In the genomic region with DNA sequence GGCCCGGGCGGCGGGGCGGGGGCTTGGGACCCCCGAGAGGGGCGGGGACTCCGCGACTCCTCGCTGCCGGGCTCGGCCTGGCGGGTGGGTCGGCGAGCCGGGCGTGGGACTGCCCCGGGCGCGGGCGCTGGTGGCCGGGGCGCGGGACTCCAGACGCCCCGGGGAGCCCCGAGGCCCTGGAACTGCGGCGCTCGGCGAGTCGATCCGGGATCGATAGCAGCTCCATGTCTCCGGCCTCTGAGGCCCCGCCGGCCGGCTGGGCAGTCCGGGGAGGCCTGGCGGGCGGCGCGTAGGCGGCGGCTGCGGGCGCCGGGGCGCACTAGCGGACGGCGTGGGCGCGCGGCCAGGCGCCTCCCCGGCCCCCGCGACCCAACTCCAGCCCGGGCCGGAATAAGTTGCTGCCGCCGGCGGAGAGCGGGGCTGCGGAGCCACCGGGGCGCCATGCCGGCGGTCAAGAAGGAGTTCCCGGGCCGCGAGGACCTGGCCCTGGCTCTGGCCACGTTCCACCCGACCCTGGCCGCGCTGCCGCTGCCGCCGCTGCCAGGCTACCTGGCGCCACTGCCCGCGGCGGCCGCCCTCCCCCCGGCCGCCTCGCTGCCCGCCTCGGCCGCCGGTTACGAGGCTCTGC, we compare ENCODE assay signal across 12 cellular contexts. TPM values are rescaled to one million over a fixed set of nuclear protein-coding genes. Genes with fewer than 3 reads are reported as not detected.
A peak's percentile ranks its signal among the peaks of the same experiment; 100 is the strongest.
DNase-seq lines count a peak whose midpoint lies in the region; TF ChIP-seq lines count a peak whose summit lies in the region.
"Had no signal": no experiment of that assay in that cellular context is flagged by ENCODE, and none has a peak within 500 bp of the region (broad histone marks: within the 10 kb centered on the region; RNA-seq: fewer than 3 reads in every experiment).

No MANE protein-coding gene starts in this region.

- H3K9me3 Mint-ChIP-seq in neural progenitor cell = no peaks in the 10 kb centered on the region
- H3K9me3 Mint-ChIP-seq: activated naive CD4-positive, alpha-beta T cell treated with anti-CD3 and anti-CD28 coated beads for 36 hours had no signal

- TF ChIP-seq CTCF in A673 (conservative IDR thresholded peaks at IDR 0.05; ENCODE audit: low read depth, low read length) (no peak), cardiac fibroblast (IDR thresholded peaks at IDR 0.05; ENCODE audit: low read depth, low read length) (no peak), neural progenitor cell (IDR thresholded peaks at IDR 0.05) (no peak)

- intact Hi-C loops in A673 (cut with micrococcal nuclease; ENCODE audit: unreplicated experiment) = no loop called here

- no peaks in the 10 kb centered on the region for H3K79me2 ChIP-seq in neural progenitor cell (ENCODE audit: low read depth)

- H3K4me3 Mint-ChIP-seq in neural progenitor cell = no peak overlapping the region

- no TSS peak for BruUV-seq in A673 (replicated peaks; lab: Mats Ljungman, UMichigan)

- POLR2A ChIA-PET in A673 (lab: Charles Lee; ENCODE audit: low non-redundant PET) = no interaction called here

- H3K27ac Mint-ChIP-seq in neural progenitor cell = no peak overlapping the region
- H3K27ac Mint-ChIP-seq: activated naive CD4-positive, alpha-beta T cell treated with anti-CD3 and anti-CD28 coated beads for 36 hours had no signal

- H3K36me3 ChIP-seq in A673 (ENCODE audit: insufficient read depth, low read length, poor library complexity, severe bottlenecking) = no peaks in the 10 kb centered on the region
- H3K36me3 ChIP-seq in HUES48 (ENCODE audit: control insufficient read depth, insufficient read depth, low read length) = no peaks in the 10 kb centered on the region
- no peaks in the 10 kb centered on the region for H3K36me3 ChIP-seq in neural progenitor cell

- H2AFZ ChIP-seq in neural progenitor cell (replicated peaks) = peak overlapping the region; percentile 55

- peaks cover 57% of the 10 kb centered on the region for H3K27me3 Mint-ChIP-seq in neural progenitor cell (ENCODE audit: insufficient read depth, low read depth)

- H3K36me3 Mint-ChIP-seq in neural progenitor cell = no peaks in the 10 kb centered on the region

- peak overlapping the region; percentile 76 for H3K4me2 ChIP-seq in neural progenitor cell

- H3K4me3 ChIP-seq in A673 (ENCODE audit: low read depth, low read length, poor library complexity, severe bottlenecking) (peak overlapping the region; percentile 88), HUES48 (ENCODE audit: low read depth, low read length) (peak overlapping the region; percentile 51; the same call in 1 of the 2 replicates), cardiac fibroblast (replicated peaks in 1 of 2; ENCODE audit: low read depth in 2 of 2, low read length in 2 of 2) (peak overlapping the region; percentile 14 to 15), neural progenitor cell (peak overlapping the region; percentile 45)

- H3K9me3 ChIP-seq in A673 (ENCODE audit: low read depth, low read length, poor library complexity, severe bottlenecking) = no peaks in the 10 kb centered on the region
- no peaks in the 10 kb centered on the region for H3K9me3 ChIP-seq in HUES48 (ENCODE audit: control insufficient read depth, insufficient read depth, low read length)
- H3K9me3 ChIP-seq in neural progenitor cell (ENCODE audit: low read depth) = no peaks in the 10 kb centered on the region

- H3F3A ChIP-seq in neural progenitor cell (ENCODE audit: low read depth) = peaks cover 9% of the 10 kb centered on the region

- H3K27me3 ChIP-seq in A673 (replicated peaks; ENCODE audit: insufficient read depth, low read depth, low read length, poor library complexity) = no peaks in the 10 kb centered on the region
- H3K27me3 ChIP-seq in HUES48 (ENCODE audit: control insufficient read depth, insufficient read depth, low read length) = peaks cover 99% of the 10 kb centered on the region
- peaks cover 100% of the 10 kb centered on the region for H3K27me3 ChIP-seq in neural progenitor cell

- CTCF ChIA-PET in A673 (lab: Charles Lee) = no interaction called here

- H3K4me1 Mint-ChIP-seq in neural progenitor cell = peaks cover 34% of the 10 kb centered on the region

- H3K4me1 ChIP-seq in A673 (ENCODE audit: insufficient read depth, low read length, poor library complexity, severe bottlenecking) (peaks cover 41% of the 10 kb centered on the region), HUES48 (ENCODE audit: control insufficient read depth, insufficient read depth, low read length) (peaks cover 14% of the 10 kb centered on the region), neural progenitor cell (peaks cover 19% of the 10 kb centered on the region)

- peaks cover 60% of the 10 kb centered on the region for H4K20me1 ChIP-seq in neural progenitor cell (ENCODE audit: low read depth)

- H3K9ac ChIP-seq in HUES48 (ENCODE audit: low read depth, low read length) (no peak overlapping the region), neural progenitor cell (no peak overlapping the region)

- H3K27ac ChIP-seq in A673 (ENCODE audit: low read depth, low read length, poor library complexity, severe bottlenecking) (peak overlapping the region; percentile 85), HUES48 (ENCODE audit: low read depth, low read length) (no peak overlapping the region), neural progenitor cell (no peak overlapping the region)

- DNase-seq in A673 (ENCODE audit: low spot score) (no peak), cardiac fibroblast (ENCODE audit: low read depth in 2 of 2) (no peak), neural progenitor cell (ENCODE audit: low spot score) (no peak), 8988T (no peak), amniotic stem cell (lab: John Stamatoyannopoulos, UW) (no peak), cerebellum (ENCODE audit: low spot score) (no peak)
- DNase-seq in stimulated activated CD4-positive, alpha-beta T cell treated with anti-CD3 and anti-CD28 coated beads, Interleukin-4, amount 100 ng/mL, for 1 hour = no peak
- DNase-seq: NCI-H1417 treated with DMSO at 0.1 percent for 48 hours had no signal

RNA-seq across cellular contexts. Expression of a gene that starts 0.4 kb away (rescaled TPM):
- 24.1 and 28.4 TPM in 2 replicates for total RNA-seq in A673 (2021)
- 0.15 TPM in 1 of 2 replicates, not detected in the other for total RNA-seq in neural progenitor cell (ENCODE audit: low replicate concordance)
- total RNA-seq in cerebellum = 2.4 TPM
- total RNA-seq: activated naive CD4-positive, alpha-beta T cell treated with anti-CD3 and anti-CD28 coated beads for 36 hours had no signal

RNA-seq across cellular contexts. Expression of a gene that starts 35.0 kb away (rescaled TPM):
- total RNA-seq in A673 (2021) (197 and 214 TPM in 2 replicates), neural progenitor cell (ENCODE audit: low replicate concordance) (39.6 and 69.1 TPM in 2 replicates), cerebellum (30.2 TPM)

RNA-seq across cellular contexts. Expression of a gene that starts 36.3 kb away (rescaled TPM):
- total RNA-seq in A673 (2021) (43.3 and 48.3 TPM in 2 replicates), neural progenitor cell (ENCODE audit: low replicate concordance) (10.7 and 33.8 TPM in 2 replicates), cerebellum (7.3 TPM)

RNA-seq across cellular contexts. Expression of a gene that starts 42.2 kb away (rescaled TPM):
- not detected in 2 replicates for total RNA-seq in A673 (2021)
- 0.09 TPM in 1 of 2 replicates, not detected in the other for total RNA-seq in neural progenitor cell (ENCODE audit: low replicate concordance)
- not detected for total RNA-seq in cerebellum
- total RNA-seq: occipital lobe had no signal

RNA-seq across cellular contexts. Expression of a gene that starts 57.8 kb away (rescaled TPM):
- total RNA-seq in A673 (2021) = 0.28 TPM in 1 of 2 replicates, not detected in the other
- not detected in 2 replicates for total RNA-seq in neural progenitor cell (ENCODE audit: low replicate concordance)
- total RNA-seq in cerebellum = 0.18 TPM
- total RNA-seq: activated naive CD4-positive, alpha-beta T cell treated with anti-CD3 and anti-CD28 coated beads for 36 hours; glomerular endothelial cell had no signal

Comparison
In these comparisons a context has a peak if more than half of its experiments do, and no peak if none do; other contexts are left out.
1. H3K4me3 ChIP-seq: peak in every context shown above with its lines; median percentile 88 in A673; 51 in HUES48; 45 in neural progenitor cell; 14 in cardiac fibroblast.